ENCODE assay signal across 1 cellular context in the genomic region with DNA sequence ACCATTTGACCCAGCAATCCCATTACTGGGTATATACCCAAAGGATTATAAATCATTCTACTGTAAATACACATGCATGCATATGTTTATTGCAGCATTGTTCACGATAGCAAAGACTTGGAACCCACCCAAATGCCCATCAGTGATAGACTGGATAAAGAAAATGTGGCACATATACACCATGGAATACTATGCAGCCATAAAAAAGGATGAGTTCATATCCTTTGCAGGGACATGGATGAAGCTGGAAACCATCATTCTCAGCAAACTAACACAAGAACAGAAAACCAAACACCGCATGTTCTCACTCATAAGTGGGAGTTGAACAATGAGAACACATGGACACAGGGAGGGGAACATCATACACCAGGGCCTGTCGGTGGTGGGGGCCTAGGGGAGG. TPM values are rescaled to one million over a fixed set of nuclear protein-coding genes. Genes with fewer than 3 reads are reported as not detected.
"Had no signal": no experiment of that assay in that cellular context is flagged by ENCODE, and none has a peak within 500 bp of the region (broad histone marks: within the 10 kb centered on the region; RNA-seq: fewer than 3 reads in every experiment).

No MANE protein-coding gene starts in this region.

RNA-seq across cellular contexts. Expression of a gene that starts 12.6 kb away (rescaled TPM):
- total RNA-seq: HFFc6 had no signal
